In genomic region chr7:47576031-47576908, GRCh38 we compare ENCODE assay signal across 1 cellular context.
TF ChIP-seq lines count a peak whose summit lies in the region.

No MANE protein-coding gene starts in this region.

TF ChIP-seq in HepG2, 621 proteins besides CTCF, POLR2A, EP300 and RAD21 (continued from another document and continues in another):
- TF ChIP-seq ARID4A (CRISPR knock-in tag; IDR thresholded peaks at IDR 0.05; ENCODE audit: borderline replicate concordance) = peak; percentile 54; the same call in 1 of the 2 replicates
- TF ChIP-seq SUZ12 (IDR thresholded peaks at IDR 0.05; ENCODE audit: low read depth, low read length) = no peak
- no peak for TF ChIP-seq NFKBIZ (CRISPR knock-in tag; IDR thresholded peaks at IDR 0.05)
- no peak for TF ChIP-seq SNAPC4 (CRISPR knock-in tag; IDR thresholded peaks at IDR 0.05)
- TF ChIP-seq ZNF564 (CRISPR knock-in tag; IDR thresholded peaks at IDR 0.05) = no peak
- 0 out of 2 replicates have a peak, but pooled peaks have one; percentile 67 for TF ChIP-seq HOXA5 (CRISPR knock-in tag; IDR thresholded peaks at IDR 0.05)
- TF ChIP-seq ZNF75D (CRISPR knock-in tag; IDR thresholded peaks at IDR 0.05; ENCODE audit: borderline replicate concordance) = 0 out of 2 replicates have a peak, but pooled peaks have one; percentile 29
- TF ChIP-seq EHMT2 (IDR thresholded peaks at IDR 0.05; ENCODE audit: borderline replicate concordance, low read depth, low read length) = no peak
- no peak for TF ChIP-seq ONECUT2 (CRISPR knock-in tag; IDR thresholded peaks at IDR 0.05)
- no peak for TF ChIP-seq GLI4 (CRISPR knock-in tag; IDR thresholded peaks at IDR 0.05; ENCODE audit: borderline replicate concordance)
- TF ChIP-seq ZXDC (CRISPR knock-in tag; IDR thresholded peaks at IDR 0.05) = no peak
- no peak for TF ChIP-seq PBX2 (CRISPR knock-in tag; IDR thresholded peaks at IDR 0.05)
- peak; percentile 93 for TF ChIP-seq MYC (CRISPR knock-in tag; IDR thresholded peaks at IDR 0.05; ENCODE audit: borderline replicate concordance)
- peak; percentile 25; the same call in 1 of the 2 replicates for TF ChIP-seq NFKB2 (CRISPR knock-in tag; IDR thresholded peaks at IDR 0.05; ENCODE audit: borderline replicate concordance)
- TF ChIP-seq SMAD1 (CRISPR knock-in tag; IDR thresholded peaks at IDR 0.05; ENCODE audit: borderline replicate concordance, low read depth) = no peak
- TF ChIP-seq HDAC1 (CRISPR knock-in tag; IDR thresholded peaks at IDR 0.05) = peak; percentile 66
- TF ChIP-seq SNRNP70 (IDR thresholded peaks at IDR 0.05; ENCODE audit: low read depth, low read length) = no peak
- TF ChIP-seq AFF4 (CRISPR knock-in tag; IDR thresholded peaks at IDR 0.05) = no peak
- no peak for TF ChIP-seq U2AF1 (optimal IDR thresholded peaks at IDR 0.05; ENCODE audit: low read depth, low read length)
- TF ChIP-seq GTF3A (CRISPR knock-in tag; conservative IDR thresholded peaks at IDR 0.05) = no peak
- TF ChIP-seq GABPB1 (CRISPR knock-in tag; IDR thresholded peaks at IDR 0.05) = no peak; the same call in 1 of the 2 replicates
- no peak for TF ChIP-seq MAFG (CRISPR knock-in tag; IDR thresholded peaks at IDR 0.05)
- TF ChIP-seq AKAP8 (CRISPR knock-in tag; IDR thresholded peaks at IDR 0.05) = no peak
- peak; percentile 89 for TF ChIP-seq RXRA (CRISPR knock-in tag; IDR thresholded peaks at IDR 0.05)
- no peak for TF ChIP-seq KAT2B (IDR thresholded peaks at IDR 0.05; ENCODE audit: borderline replicate concordance, low read depth, low read length)
- no peak for TF ChIP-seq ATF4 (CRISPR knock-in tag; IDR thresholded peaks at IDR 0.05)
- TF ChIP-seq CHCHD3 (CRISPR knock-in tag; IDR thresholded peaks at IDR 0.05) = no peak
- TF ChIP-seq ZNF501 (CRISPR knock-in tag; IDR thresholded peaks at IDR 0.05) = peak; percentile 66; the same call in 1 of the 2 replicates
- TF ChIP-seq MTF2 (CRISPR knock-in tag; IDR thresholded peaks at IDR 0.05; ENCODE audit: borderline replicate concordance) = no peak
- TF ChIP-seq RERE (CRISPR knock-in tag; IDR thresholded peaks at IDR 0.05; ENCODE audit: low read depth) = peak; percentile 21
- peak; percentile 46; the same call in 2 of the 3 replicates for TF ChIP-seq MXI1 (IDR thresholded peaks at IDR 0.05; ENCODE audit: borderline replicate concordance, low read depth, low read length)
- TF ChIP-seq ZNF101 (CRISPR knock-in tag; IDR thresholded peaks at IDR 0.05; ENCODE audit: borderline replicate concordance, low read depth) = no peak
